ENCODE assay signal across 1 cellular context in the genomic region with DNA sequence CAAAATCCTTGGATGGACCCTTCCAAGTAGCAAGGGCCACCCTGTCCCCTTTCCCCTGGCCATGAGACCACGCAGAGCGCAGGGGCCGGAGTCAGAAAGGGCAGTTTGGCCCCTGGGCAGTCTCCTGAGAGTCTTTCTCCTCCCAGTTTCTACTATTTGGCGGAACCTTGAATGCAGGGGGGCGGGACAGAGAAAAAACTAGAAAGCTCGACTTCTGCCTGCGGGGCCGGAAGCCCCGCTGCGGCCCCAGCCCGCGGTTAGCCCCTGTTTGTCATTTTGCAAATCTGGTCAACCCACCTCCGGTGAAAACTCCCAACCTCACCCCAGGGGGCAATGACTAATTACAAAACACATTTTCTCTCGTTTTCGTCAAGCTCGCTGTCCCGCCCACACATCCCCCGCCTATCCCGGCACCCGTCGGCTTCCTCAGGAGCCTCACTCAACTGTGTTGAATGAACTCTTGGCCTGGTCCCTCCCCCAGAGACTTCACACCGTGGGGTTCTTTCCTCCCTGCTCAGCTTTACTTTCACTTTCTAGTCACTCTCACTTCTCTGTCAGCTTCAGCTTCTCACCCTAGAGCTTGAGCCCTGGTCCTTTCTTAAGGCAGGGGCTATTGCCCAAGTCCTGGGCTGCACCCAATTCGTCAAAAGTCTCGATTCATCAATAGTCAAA.
A peak's percentile ranks its signal among the peaks of the same experiment; 100 is the strongest.
TF ChIP-seq lines count a peak whose summit lies in the region.

No MANE protein-coding gene starts in this region.

TF ChIP-seq in K562, 482 proteins besides CTCF, POLR2A, EP300 and RAD21 (continued from another document and continues in another):
- TF ChIP-seq, protein P1, sequence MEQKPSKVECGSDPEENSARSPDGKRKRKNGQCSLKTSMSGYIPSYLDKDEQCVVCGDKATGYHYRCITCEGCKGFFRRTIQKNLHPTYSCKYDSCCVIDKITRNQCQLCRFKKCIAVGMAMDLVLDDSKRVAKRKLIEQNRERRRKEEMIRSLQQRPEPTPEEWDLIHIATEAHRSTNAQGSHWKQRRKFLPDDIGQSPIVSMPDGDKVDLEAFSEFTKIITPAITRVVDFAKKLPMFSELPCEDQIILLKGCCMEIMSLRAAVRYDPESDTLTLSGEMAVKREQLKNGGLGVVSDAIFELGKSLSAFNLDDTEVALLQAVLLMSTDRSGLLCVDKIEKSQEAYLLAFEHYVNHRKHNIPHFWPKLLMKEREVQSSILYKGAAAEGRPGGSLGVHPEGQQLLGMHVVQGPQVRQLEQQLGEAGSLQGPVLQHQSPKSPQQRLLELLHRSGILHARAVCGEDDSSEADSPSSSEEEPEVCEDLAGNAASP (IDR thresholded peaks at IDR 0.05), result no peak
- TF ChIP-seq, protein P2, sequence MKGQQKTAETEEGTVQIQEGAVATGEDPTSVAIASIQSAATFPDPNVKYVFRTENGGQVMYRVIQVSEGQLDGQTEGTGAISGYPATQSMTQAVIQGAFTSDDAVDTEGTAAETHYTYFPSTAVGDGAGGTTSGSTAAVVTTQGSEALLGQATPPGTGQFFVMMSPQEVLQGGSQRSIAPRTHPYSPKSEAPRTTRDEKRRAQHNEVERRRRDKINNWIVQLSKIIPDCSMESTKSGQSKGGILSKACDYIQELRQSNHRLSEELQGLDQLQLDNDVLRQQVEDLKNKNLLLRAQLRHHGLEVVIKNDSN (CRISPR knock-in tag; IDR thresholded peaks at IDR 0.05), result no peak
- TF ChIP-seq, protein P3, sequence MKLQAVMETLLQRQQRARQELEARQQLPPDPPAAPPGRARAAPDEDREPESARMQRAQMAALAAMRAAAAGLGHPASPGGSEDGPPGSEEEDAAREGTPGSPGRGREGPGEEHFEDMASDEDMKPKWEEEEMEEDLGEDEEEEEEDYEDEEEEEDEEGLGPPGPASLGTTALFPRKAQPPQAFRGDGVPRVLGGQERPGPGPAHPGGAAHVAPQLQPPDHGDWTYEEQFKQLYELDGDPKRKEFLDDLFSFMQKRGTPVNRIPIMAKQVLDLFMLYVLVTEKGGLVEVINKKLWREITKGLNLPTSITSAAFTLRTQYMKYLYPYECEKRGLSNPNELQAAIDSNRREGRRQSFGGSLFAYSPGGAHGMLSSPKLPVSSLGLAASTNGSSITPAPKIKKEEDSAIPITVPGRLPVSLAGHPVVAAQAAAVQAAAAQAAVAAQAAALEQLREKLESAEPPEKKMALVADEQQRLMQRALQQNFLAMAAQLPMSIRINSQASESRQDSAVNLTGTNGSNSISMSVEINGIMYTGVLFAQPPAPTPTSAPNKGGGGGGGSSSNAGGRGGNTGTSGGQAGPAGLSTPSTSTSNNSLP (IDR thresholded peaks at IDR 0.05; ENCODE audit: borderline replicate concordance, low read depth, low read length), result no peak
- TF ChIP-seq EP400 (IDR thresholded peaks at IDR 0.05) (peak; percentile 50), ZNF3 (CRISPR knock-in tag; IDR thresholded peaks at IDR 0.05) (no peak), ZNF24 (IDR thresholded peaks at IDR 0.05) (no peak), CSDE1 (IDR thresholded peaks at IDR 0.05) (no peak), PURB (CRISPR knock-in tag; IDR thresholded peaks at IDR 0.05; ENCODE audit: low read depth) (no peak), SMARCE1 (IDR thresholded peaks at IDR 0.05) (peak; percentile 69), BACH1 (tag; IDR thresholded peaks at IDR 0.05) (no peak; the same call in 1 of the 2 replicates), RFX1 (IDR thresholded peaks at IDR 0.05) (no peak), HNRNPH1 (optimal IDR thresholded peaks at IDR 0.05; ENCODE audit: low read depth, low read length) (no peak), NCOA6 (IDR thresholded peaks at IDR 0.05) (no peak), FOXJ3 (CRISPR knock-in tag; IDR thresholded peaks at IDR 0.05) (no peak), TRIM28 (IDR thresholded peaks at IDR 0.05) (no peak), SAFB2 (IDR thresholded peaks at IDR 0.05; ENCODE audit: borderline replicate concordance, low read depth, low read length, severe bottlenecking) (no peak), KDM5B (IDR thresholded peaks at IDR 0.05; ENCODE audit: insufficient replicate concordance, low read depth, low read length) (no peak), PTBP1 (IDR thresholded peaks at IDR 0.05; ENCODE audit: low read depth, low read length) (no peak), POLR3G (IDR thresholded peaks at IDR 0.05; ENCODE audit: extremely low read depth, insufficient read length, insufficient replicate concordance) (no peak), ZBTB17 (CRISPR knock-in tag; IDR thresholded peaks at IDR 0.05) (no peak), ZNF707 (CRISPR knock-in tag; conservative IDR thresholded peaks at IDR 0.05) (no peak), PCBP2 (IDR thresholded peaks at IDR 0.05; ENCODE audit: low read depth, low read length, poor library complexity, severe bottlenecking) (no peak), NONO (IDR thresholded peaks at IDR 0.05; ENCODE audit: low read depth in 2 of 2, low read length in 1 of 2) (no peak), RBM17 (IDR thresholded peaks at IDR 0.05; ENCODE audit: borderline replicate concordance, low read depth, low read length) (no peak), ZNF316 (IDR thresholded peaks at IDR 0.05) (no peak), PTTG1 (tag; IDR thresholded peaks at IDR 0.05; ENCODE audit: low read depth) (no peak), KAT7 (CRISPR knock-in tag; IDR thresholded peaks at IDR 0.05; ENCODE audit: borderline replicate concordance) (no peak)
- TF ChIP-seq, protein P4, sequence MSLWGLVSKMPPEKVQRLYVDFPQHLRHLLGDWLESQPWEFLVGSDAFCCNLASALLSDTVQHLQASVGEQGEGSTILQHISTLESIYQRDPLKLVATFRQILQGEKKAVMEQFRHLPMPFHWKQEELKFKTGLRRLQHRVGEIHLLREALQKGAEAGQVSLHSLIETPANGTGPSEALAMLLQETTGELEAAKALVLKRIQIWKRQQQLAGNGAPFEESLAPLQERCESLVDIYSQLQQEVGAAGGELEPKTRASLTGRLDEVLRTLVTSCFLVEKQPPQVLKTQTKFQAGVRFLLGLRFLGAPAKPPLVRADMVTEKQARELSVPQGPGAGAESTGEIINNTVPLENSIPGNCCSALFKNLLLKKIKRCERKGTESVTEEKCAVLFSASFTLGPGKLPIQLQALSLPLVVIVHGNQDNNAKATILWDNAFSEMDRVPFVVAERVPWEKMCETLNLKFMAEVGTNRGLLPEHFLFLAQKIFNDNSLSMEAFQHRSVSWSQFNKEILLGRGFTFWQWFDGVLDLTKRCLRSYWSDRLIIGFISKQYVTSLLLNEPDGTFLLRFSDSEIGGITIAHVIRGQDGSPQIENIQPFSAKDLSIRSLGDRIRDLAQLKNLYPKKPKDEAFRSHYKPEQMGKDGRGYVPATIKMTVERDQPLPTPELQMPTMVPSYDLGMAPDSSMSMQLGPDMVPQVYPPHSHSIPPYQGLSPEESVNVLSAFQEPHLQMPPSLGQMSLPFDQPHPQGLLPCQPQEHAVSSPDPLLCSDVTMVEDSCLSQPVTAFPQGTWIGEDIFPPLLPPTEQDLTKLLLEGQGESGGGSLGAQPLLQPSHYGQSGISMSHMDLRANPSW (CRISPR knock-in tag; IDR thresholded peaks at IDR 0.05), result no peak
- TF ChIP-seq, protein P5, sequence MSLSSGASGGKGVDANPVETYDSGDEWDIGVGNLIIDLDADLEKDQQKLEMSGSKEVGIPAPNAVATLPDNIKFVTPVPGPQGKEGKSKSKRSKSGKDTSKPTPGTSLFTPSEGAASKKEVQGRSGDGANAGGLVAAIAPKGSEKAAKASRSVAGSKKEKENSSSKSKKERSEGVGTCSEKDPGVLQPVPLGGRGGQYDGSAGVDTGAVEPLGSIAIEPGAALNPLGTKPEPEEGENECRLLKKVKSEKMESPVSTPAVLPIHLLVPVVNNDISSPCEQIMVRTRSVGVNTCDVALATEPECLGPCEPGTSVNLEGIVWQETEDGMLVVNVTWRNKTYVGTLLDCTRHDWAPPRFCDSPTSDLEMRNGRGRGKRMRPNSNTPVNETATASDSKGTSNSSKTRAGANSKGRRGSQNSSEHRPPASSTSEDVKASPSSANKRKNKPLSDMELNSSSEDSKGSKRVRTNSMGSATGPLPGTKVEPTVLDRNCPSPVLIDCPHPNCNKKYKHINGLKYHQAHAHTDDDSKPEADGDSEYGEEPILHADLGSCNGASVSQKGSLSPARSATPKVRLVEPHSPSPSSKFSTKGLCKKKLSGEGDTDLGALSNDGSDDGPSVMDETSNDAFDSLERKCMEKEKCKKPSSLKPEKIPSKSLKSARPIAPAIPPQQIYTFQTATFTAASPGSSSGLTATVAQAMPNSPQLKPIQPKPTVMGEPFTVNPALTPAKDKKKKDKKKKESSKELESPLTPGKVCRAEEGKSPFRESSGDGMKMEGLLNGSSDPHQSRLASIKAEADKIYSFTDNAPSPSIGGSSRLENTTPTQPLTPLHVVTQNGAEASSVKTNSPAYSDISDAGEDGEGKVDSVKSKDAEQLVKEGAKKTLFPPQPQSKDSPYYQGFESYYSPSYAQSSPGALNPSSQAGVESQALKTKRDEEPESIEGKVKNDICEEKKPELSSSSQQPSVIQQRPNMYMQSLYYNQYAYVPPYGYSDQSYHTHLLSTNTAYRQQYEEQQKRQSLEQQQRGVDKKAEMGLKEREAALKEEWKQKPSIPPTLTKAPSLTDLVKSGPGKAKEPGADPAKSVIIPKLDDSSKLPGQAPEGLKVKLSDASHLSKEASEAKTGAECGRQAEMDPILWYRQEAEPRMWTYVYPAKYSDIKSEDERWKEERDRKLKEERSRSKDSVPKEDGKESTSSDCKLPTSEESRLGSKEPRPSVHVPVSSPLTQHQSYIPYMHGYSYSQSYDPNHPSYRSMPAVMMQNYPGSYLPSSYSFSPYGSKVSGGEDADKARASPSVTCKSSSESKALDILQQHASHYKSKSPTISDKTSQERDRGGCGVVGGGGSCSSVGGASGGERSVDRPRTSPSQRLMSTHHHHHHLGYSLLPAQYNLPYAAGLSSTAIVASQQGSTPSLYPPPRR (CRISPR knock-in tag; IDR thresholded peaks at IDR 0.05; ENCODE audit: borderline replicate concordance), result no peak
- TF ChIP-seq, protein P6, sequence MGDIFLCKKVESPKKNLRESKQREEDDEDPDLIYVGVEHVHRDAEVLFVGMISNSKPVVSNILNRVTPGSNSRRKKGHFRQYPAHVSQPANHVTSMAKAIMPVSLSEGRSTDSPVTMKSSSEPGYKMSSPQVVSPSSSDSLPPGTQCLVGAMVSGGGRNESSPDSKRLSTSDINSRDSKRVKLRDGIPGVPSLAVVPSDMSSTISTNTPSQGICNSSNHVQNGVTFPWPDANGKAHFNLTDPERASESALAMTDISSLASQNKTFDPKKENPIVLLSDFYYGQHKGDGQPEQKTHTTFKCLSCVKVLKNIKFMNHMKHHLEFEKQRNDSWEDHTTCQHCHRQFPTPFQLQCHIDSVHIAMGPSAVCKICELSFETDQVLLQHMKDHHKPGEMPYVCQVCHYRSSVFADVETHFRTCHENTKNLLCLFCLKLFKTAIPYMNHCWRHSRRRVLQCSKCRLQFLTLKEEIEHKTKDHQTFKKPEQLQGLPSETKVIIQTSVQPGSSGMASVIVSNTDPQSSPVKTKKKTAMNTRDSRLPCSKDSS (IDR thresholded peaks at IDR 0.05; ENCODE audit: low read depth, partially characterized antibody), result no peak
- TF ChIP-seq, protein P7, sequence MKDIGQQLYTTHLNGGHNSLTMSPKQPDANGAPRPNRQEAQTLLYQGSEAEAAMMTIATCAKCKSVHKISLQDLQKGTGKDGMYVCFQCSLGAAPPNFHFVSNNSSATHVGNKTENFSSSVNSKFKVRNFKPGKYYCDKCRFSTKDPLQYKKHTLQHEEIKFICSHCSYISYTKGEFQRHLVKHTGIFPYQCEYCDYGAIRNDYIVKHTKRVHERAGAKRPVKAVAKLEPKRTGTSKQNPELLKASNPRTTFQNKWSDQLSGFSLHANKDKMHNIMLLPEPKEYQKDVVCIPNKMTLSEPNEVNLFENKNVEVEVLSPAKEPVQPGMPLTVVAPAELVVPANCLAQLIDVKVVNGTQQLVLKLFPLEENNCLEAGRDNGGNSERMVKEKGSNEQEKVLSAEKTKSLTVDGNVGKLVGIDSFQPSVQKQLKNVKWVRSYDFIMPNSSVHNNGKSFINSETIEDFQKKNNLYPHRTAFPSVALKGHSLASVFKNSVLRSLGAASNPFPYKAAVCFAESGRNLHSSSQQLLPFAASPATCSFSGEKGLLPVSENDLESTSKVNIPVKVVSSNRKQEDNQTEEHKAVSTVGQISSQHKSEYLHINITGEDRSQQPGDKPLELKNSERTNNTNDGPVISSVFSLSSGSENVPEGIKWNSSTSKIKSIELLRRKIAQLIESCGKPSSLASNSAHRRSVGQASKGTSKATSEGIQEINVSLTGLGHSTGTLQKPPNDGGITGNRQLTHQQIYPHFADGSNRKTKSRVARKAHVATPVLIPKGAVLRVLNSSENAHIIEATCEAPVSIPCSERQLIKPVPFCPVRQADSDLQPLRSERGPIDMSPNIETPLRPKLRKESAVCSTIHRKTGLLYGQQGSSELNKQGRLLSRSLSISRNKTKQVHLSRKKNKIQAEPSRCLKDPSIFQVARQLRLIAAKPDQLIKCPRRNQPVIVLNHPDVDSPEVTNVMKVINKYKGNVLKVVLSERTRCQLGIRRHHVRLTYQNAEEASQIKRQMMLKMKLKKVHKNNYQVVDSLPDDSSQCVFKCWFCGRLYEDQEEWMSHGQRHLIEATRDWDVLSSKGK (CRISPR knock-in tag; IDR thresholded peaks at IDR 0.05), result no peak
- TF ChIP-seq, protein P8, sequence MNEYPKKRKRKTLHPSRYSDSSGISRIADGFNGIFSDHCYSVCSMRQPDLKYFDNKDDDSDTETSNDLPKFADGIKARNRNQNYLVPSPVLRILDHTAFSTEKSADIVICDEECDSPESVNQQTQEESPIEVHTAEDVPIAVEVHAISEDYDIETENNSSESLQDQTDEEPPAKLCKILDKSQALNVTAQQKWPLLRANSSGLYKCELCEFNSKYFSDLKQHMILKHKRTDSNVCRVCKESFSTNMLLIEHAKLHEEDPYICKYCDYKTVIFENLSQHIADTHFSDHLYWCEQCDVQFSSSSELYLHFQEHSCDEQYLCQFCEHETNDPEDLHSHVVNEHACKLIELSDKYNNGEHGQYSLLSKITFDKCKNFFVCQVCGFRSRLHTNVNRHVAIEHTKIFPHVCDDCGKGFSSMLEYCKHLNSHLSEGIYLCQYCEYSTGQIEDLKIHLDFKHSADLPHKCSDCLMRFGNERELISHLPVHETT (CRISPR knock-in tag; conservative IDR thresholded peaks at IDR 0.05 in 1 of 2, IDR thresholded peaks at IDR 0.05 in 1 of 2), result no peak
- TF ChIP-seq, protein P9, sequence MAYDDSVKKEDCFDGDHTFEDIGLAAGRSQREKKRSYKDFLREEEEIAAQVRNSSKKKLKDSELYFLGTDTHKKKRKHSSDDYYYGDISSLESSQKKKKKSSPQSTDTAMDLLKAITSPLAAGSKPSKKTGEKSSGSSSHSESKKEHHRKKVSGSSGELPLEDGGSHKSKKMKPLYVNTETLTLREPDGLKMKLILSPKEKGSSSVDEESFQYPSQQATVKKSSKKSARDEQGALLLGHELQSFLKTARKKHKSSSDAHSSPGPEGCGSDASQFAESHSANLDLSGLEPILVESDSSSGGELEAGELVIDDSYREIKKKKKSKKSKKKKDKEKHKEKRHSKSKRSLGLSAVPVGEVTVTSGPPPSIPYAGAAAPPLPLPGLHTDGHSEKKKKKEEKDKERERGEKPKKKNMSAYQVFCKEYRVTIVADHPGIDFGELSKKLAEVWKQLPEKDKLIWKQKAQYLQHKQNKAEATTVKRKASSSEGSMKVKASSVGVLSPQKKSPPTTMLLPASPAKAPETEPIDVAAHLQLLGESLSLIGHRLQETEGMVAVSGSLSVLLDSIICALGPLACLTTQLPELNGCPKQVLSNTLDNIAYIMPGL (CRISPR knock-in tag; IDR thresholded peaks at IDR 0.05), result no peak
